In genomic region chr5:137629646-137630045, GRCh38 we compare ENCODE assay signal across 8 cellular contexts.
A peak's percentile ranks its signal among the peaks of the same experiment; 100 is the strongest.
DNase-seq lines count a peak whose midpoint lies in the region; FAIRE-seq and TF ChIP-seq lines count a peak whose summit lies in the region.

No MANE protein-coding gene starts in this region.

- no peaks in the 10 kb centered on the region for H3K4me1 Mint-ChIP-seq in activated T-helper 1 cell treated with anti-CD3 and anti-CD28 coated beads, Interleukin-12 subunit alpha, Interleukin-12 subunit beta, Interleukin-2, Interleukin-4 antibody, amounts not matched to agents 30 ng/mL and 10 ng/mL and 1 ng/mL, durations not matched to agents 14 hours and 24 hours and 36 hours (ENCODE audit: low read depth)

- H3K9ac ChIP-seq in OCI-LY3 (ENCODE audit: low read length) (no peak overlapping the region), mammary epithelial cell (ENCODE audit: insufficient read depth, low read length) (no peak overlapping the region)

- TF ChIP-seq POLR2A in GM12892 (IDR thresholded peaks at IDR 0.05; ENCODE audit: low read depth, low read length): no peak
- TF ChIP-seq POLR2A in stomach (IDR thresholded peaks at IDR 0.05): no peak

- WGBS in mammary epithelial cell (ENCODE audit: low coverage, missing lambda C conversion rate): 30% methylated on average over 3 of the region's 4 CpGs
- WGBS in stomach, 5 donors: 8 to 25% (median 15%) methylated on average over 4 of the region's 4 CpGs

- intact Hi-C loops in mammary epithelial cell (cut with micrococcal nuclease): loop anchor here (1.0 to 10.0 kb wide), 7 partner anchors 31 to 653 kb away; partner anchors contain the start of gene FAM13B
- intact Hi-C loops in stomach (cut with DNase I; ENCODE audit: low total_unique reads): no loop called here
- intact Hi-C loops in activated T-helper 1 cell treated with anti-CD3 and anti-CD28 coated beads, Interleukin-12 subunit alpha, Interleukin-12 subunit beta, Interleukin-2, Interleukin-4 antibody, amounts not matched to agents 30 ng/mL and 10 ng/mL and 1 ng/mL, durations not matched to agents 14 hours and 24 hours and 36 hours (cut with micrococcal nuclease): loop anchor here (1.0 kb wide), 4 partner anchors 31 to 504 kb away; no protein-coding TSS in a partner anchor

- no peak overlapping the region for H3K4me3 ChIP-seq in BE2C (ENCODE audit: low read depth, low read length)
- H3K4me3 ChIP-seq in OCI-LY3 (ENCODE audit: low read length): peak overlapping the region; percentile 59
- H3K4me3 ChIP-seq in mammary epithelial cell (replicated peaks in 1 of 3; ENCODE audit: insufficient read depth in 1 of 3, low read depth in 2 of 3, low read length in 3 of 3): no peak overlapping the region
- H3K4me3 ChIP-seq in stomach: no peak overlapping the region

- in situ Hi-C loops in mammary epithelial cell (cut with MboI; ENCODE audit: low sequenced_read_pairs in 2 of 2): loop anchor here (10.0 to 25.0 kb wide), 4 partner anchors 195 to 508 kb away; partner anchors contain the start of genes FAM13B (in 1 of the 2) and NME5 (in 1 of the 2)

- TF ChIP-seq CTCF in BE2C (IDR thresholded peaks at IDR 0.05; ENCODE audit: low read depth, low read length) (peak; percentile 90), OCI-LY3 (IDR thresholded peaks at IDR 0.05; ENCODE audit: low read depth, low read length) (peak; percentile 80), mammary epithelial cell (conservative IDR thresholded peaks at IDR 0.05 in 1 of 2, IDR thresholded peaks at IDR 0.05 in 1 of 2; ENCODE audit: extremely low read depth in 1 of 2, insufficient read depth in 1 of 2, low read depth in 1 of 2, low read length in 2 of 2) (peak; percentile 83 to 98), stomach (IDR thresholded peaks at IDR 0.05) (peak in 5 of 7 experiments; percentile 78 to 91 (median 83))

- H4K20me1 ChIP-seq in OCI-LY3 (ENCODE audit: insufficient read depth, low read length) (no peaks in the 10 kb centered on the region), mammary epithelial cell (ENCODE audit: insufficient read depth, low read length) (no peaks in the 10 kb centered on the region)

- H3K9me3 Mint-ChIP-seq in activated T-helper 1 cell treated with anti-CD3 and anti-CD28 coated beads, Interleukin-12 subunit alpha, Interleukin-12 subunit beta, Interleukin-2, Interleukin-4 antibody, amounts not matched to agents 30 ng/mL and 10 ng/mL and 1 ng/mL, durations not matched to agents 14 hours and 24 hours and 36 hours: no peaks in the 10 kb centered on the region

- H3K36me3 ChIP-seq in BE2C: no peaks in the 10 kb centered on the region
- no peaks in the 10 kb centered on the region for H3K36me3 ChIP-seq in OCI-LY3 (replicated peaks; ENCODE audit: low read depth, low read length)
- H3K36me3 ChIP-seq in mammary epithelial cell (ENCODE audit: insufficient read depth, low read length): no peaks in the 10 kb centered on the region
- peaks cover 0 to 8% (median 0%) of the 10 kb centered on the region in 4 donors for H3K36me3 ChIP-seq in stomach

- peak overlapping the region; percentile 62 for H2AFZ ChIP-seq in OCI-LY3 (ENCODE audit: low read depth, low read length)
- peak overlapping the region; percentile 19 for H2AFZ ChIP-seq in mammary epithelial cell (ENCODE audit: low read depth, low read length)

- H3K79me2 ChIP-seq in OCI-LY3 (ENCODE audit: low read length): no peaks in the 10 kb centered on the region
- H3K79me2 ChIP-seq in mammary epithelial cell (ENCODE audit: insufficient read depth, low read length): no peaks in the 10 kb centered on the region

- no peak overlapping the region for H3K27ac Mint-ChIP-seq in activated T-helper 1 cell treated with anti-CD3 and anti-CD28 coated beads, Interleukin-12 subunit alpha, Interleukin-12 subunit beta, Interleukin-2, Interleukin-4 antibody, amounts not matched to agents 30 ng/mL and 10 ng/mL and 1 ng/mL, durations not matched to agents 14 hours and 24 hours and 36 hours

- peak; percentile 90 for FAIRE-seq in GM12892 (lab: Jason Lieb, UNC)
- FAIRE-seq in islet of Langerhans (lab: Jason Lieb, UNC): peak; percentile 100

- CTCF ChIA-PET in mammary epithelial cell (lab: Charles Lee; ENCODE audit: low non-redundant PET): interaction anchor here (0.5 to 0.9 kb wide), 8 partner anchors 13 to 671 kb away, joined by 3 to 14 read pairs (median 4); no protein-coding TSS in a partner anchor

- H3K27me3 Mint-ChIP-seq in activated T-helper 1 cell treated with anti-CD3 and anti-CD28 coated beads, Interleukin-12 subunit alpha, Interleukin-12 subunit beta, Interleukin-2, Interleukin-4 antibody, amounts not matched to agents 30 ng/mL and 10 ng/mL and 1 ng/mL, durations not matched to agents 14 hours and 24 hours and 36 hours (ENCODE audit: insufficient read depth): no peaks in the 10 kb centered on the region

- DNase-seq in BE2C (peak; percentile 33), GM12892 (ENCODE audit: insufficient read length) (peak; percentile 32), HS-5 (ENCODE audit: low read depth) (peak; percentile 31), mammary epithelial cell (peak; percentile 38), stomach (no peak)
- no peak for DNase-seq in activated T-helper 1 cell treated with anti-CD3 and anti-CD28 coated beads, Interleukin-12 subunit alpha, Interleukin-12 subunit beta, Interleukin-2, Interleukin-4 antibody, amounts not matched to agents 30 ng/mL and 10 ng/mL and 1 ng/mL, durations not matched to agents 14 hours and 24 hours and 36 hours (ENCODE audit: low spot score)

- no peak overlapping the region for H3K27ac ChIP-seq in OCI-LY3 (ENCODE audit: low read length)
- H3K27ac ChIP-seq in mammary epithelial cell (ENCODE audit: insufficient read depth, low read depth, low read length): no peak overlapping the region
- H3K27ac ChIP-seq in stomach: peak overlapping the region in 1 of 5 donors; percentile 23

- no peak for TF ChIP-seq EP300 in stomach (IDR thresholded peaks at IDR 0.05)

- no TSS peak for BruUV-seq in mammary epithelial cell (replicated peaks; lab: Mats Ljungman, UMichigan)

- H3K4me2 ChIP-seq in OCI-LY3 (ENCODE audit: low read length) (peak overlapping the region; percentile 69), mammary epithelial cell (ENCODE audit: insufficient read depth, low read depth, low read length) (no peak overlapping the region)

- H3K4me1 ChIP-seq in BE2C (peaks cover 5% of the 10 kb centered on the region; the same call in 1 of the 2 replicates), OCI-LY3 (ENCODE audit: low read length) (no peaks in the 10 kb centered on the region), mammary epithelial cell (ENCODE audit: insufficient read depth, low read length) (no peaks in the 10 kb centered on the region), stomach (peaks cover 0 to 17% (median 7%) of the 10 kb centered on the region in 4 donors)

- no peaks in the 10 kb centered on the region for H3K36me3 Mint-ChIP-seq in activated T-helper 1 cell treated with anti-CD3 and anti-CD28 coated beads, Interleukin-12 subunit alpha, Interleukin-12 subunit beta, Interleukin-2, Interleukin-4 antibody, amounts not matched to agents 30 ng/mL and 10 ng/mL and 1 ng/mL, durations not matched to agents 14 hours and 24 hours and 36 hours (ENCODE audit: low read depth)

- H3K27me3 ChIP-seq in BE2C (no peaks in the 10 kb centered on the region), OCI-LY3 (ENCODE audit: low read depth, low read length) (no peaks in the 10 kb centered on the region), mammary epithelial cell (ENCODE audit: insufficient read depth, low read length) (no peaks in the 10 kb centered on the region), stomach (no peaks in the 10 kb centered on the region)

- H3K9me3 ChIP-seq in BE2C (no peaks in the 10 kb centered on the region), OCI-LY3 (ENCODE audit: insufficient read depth, low read length) (no peaks in the 10 kb centered on the region), mammary epithelial cell (replicated peaks; ENCODE audit: insufficient read depth, low read length) (no peaks in the 10 kb centered on the region), stomach (no peaks in the 10 kb centered on the region)

- dilution Hi-C loops in mammary epithelial cell (cut with HindIII; ENCODE audit: low sequenced_read_pairs): no loop called here

- H3K4me3 Mint-ChIP-seq in activated T-helper 1 cell treated with anti-CD3 and anti-CD28 coated beads, Interleukin-12 subunit alpha, Interleukin-12 subunit beta, Interleukin-2, Interleukin-4 antibody, amounts not matched to agents 30 ng/mL and 10 ng/mL and 1 ng/mL, durations not matched to agents 14 hours and 24 hours and 36 hours: no peak overlapping the region

Comparison
In these comparisons a context has a peak if more than half of its experiments do, and no peak if none do; other contexts are left out.
1. DNase-seq: peak in BE2C (single experiment), GM12892 (single experiment), HS-5 (single experiment) and mammary epithelial cell (single experiment); none in stomach (single experiment) and activated T-helper 1 cell treated with anti-CD3 and anti-CD28 coated beads, Interleukin-12 subunit alpha, Interleukin-12 subunit beta, Interleukin-2, Interleukin-4 antibody, amounts not matched to agents 30 ng/mL and 10 ng/mL and 1 ng/mL, durations not matched to agents 14 hours and 24 hours and 36 hours (single experiment).
2. Peak in every context shown above with its lines, with median percentiles within 50 percentile points of each other: CTCF ChIP-seq.